8 cellular contexts compared by ENCODE assay signal in the genomic region with DNA sequence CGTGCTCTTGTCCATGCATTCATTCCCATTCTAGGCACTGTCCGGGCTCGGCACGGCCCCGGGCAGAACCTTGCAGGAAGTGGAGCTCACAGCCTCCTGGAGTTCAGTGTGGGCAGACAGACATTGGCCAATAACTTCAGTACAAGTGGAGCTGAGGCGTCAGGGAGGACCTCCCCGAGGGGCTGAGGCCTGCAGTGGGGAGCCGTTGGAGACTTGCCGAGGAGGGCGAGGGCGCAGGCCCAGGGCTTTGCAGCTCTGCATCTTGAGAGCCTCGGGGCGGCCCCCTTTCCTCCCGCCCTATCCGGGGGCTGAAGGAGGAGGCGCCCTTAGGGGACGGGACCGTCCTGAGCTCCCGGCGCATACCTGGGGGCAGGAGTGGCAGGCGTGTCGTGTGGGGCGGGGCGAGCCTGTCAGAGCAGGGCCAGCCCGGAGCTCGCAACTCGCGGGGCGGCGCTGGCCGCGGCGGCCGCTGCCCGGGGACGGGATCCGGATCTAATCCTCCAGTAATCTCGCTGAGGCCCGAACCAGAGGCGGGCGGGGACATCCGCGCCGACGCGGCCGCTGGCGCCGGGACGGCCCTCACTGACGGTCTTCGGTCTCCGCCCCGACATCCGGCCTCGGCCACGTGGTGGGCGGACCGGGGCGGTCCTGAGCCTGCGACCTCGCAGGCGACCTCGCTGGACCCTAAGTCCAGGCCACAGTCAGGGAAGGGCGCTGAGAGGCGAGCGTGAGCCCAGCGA. TPM values are rescaled to one million over a fixed set of nuclear protein-coding genes. Genes with fewer than 3 reads are reported as not detected.
DNase-seq lines count a peak whose midpoint lies in the region; ATAC-seq and TF ChIP-seq lines count a peak whose summit lies in the region.

Gene ACY1 (plus strand): TSS at position 698 of the 740 bp plus-strand sequence. CDS start 530 bp downstream, outside the sequence.

- H4K20me1 ChIP-seq in PC-3 (ENCODE audit: low read length), result no peaks in the 10 kb centered on the region

- TF ChIP-seq CTCF in BE2C (IDR thresholded peaks at IDR 0.05; ENCODE audit: low read depth, low read length) (no peak), PC-3 (conservative IDR thresholded peaks at IDR 0.05; ENCODE audit: low read depth, low read length) (peak; percentile 27; the same call in 1 of the 2 replicates)

- peak; percentile 75 for ATAC-seq in GM18909 (IDR thresholded peaks at IDR 0.05; ENCODE audit: poor library complexity, unreplicated experiment)
- ATAC-seq in HG03139 (IDR thresholded peaks at IDR 0.05; ENCODE audit: unreplicated experiment), result peak; percentile 64
- peak; percentile 86 for ATAC-seq in PC-3
- ATAC-seq in esophagus mucosa, result peak; percentile 84

- H3K36me3 Mint-ChIP-seq in activated T-cell treated with anti-CD3 and anti-CD28 coated beads, Interleukin-2, amount 50 U/mL, for 24 hours (ENCODE audit: low read depth), result peaks cover 27% of the 10 kb centered on the region

- H3K4me1 ChIP-seq in BE2C (no peaks in the 10 kb centered on the region), PC-3 (ENCODE audit: insufficient read depth, low read length) (peaks cover 20% of the 10 kb centered on the region), muscle layer of duodenum (ENCODE audit: control insufficient read depth in 1 of 2, insufficient read depth in 2 of 2, low read length in 2 of 2) (peaks cover 6 to 19% of the 10 kb centered on the region in 2 donors)

- peak within 1 kb of the TSS; percentile 88 for H3K4me2 ChIP-seq in PC-3 (ENCODE audit: low read length)

- DNase-seq in BE2C (peak; percentile 70), PC-3 (peak; percentile 93)
- peak; percentile 87 for DNase-seq in activated T-cell treated with anti-CD3 and anti-CD28 coated beads, Interleukin-2, amount 50 U/mL, for 24 hours
- DNase-seq in stimulated activated CD8-positive, alpha-beta memory T cell treated with anti-CD3 and anti-CD28 coated beads, Interleukin-7, amount 100 ng/mL, for 4 hours (ENCODE audit: low read depth in 2 of 2), result peak; percentile 54 to 71

- H3K27ac ChIP-seq in PC-3 (ENCODE audit: low read length) (peak within 1 kb of the TSS; percentile 79), muscle layer of duodenum (ENCODE audit: low read length) (peak within 1 kb of the TSS; percentile 96)

- peak within 1 kb of the TSS; percentile 89 for H3K9ac ChIP-seq in PC-3 (ENCODE audit: low read length)

- no peaks in the 10 kb centered on the region for H3K27me3 ChIP-seq in BE2C
- no peaks in the 10 kb centered on the region for H3K27me3 ChIP-seq in PC-3 (ENCODE audit: low read length)
- H3K27me3 ChIP-seq in muscle layer of duodenum (ENCODE audit: low read depth, low read length), result no peaks in the 10 kb centered on the region

- CTCF ChIA-PET in PC-3 (lab: Charles Lee), result interaction anchor here (0.5 to 1.9 kb wide), 6 partner anchors 9 to 1646 kb away, joined by 3 to 13 read pairs (median 4); partner anchors contain the start of genes ABHD14B, PCBP4 and RRP9

- H3K27me3 Mint-ChIP-seq in activated T-cell treated with anti-CD3 and anti-CD28 coated beads, Interleukin-2, amount 50 U/mL, for 24 hours, result no peaks in the 10 kb centered on the region

- no peaks in the 10 kb centered on the region for H3K9me3 ChIP-seq in BE2C
- no peaks in the 10 kb centered on the region for H3K9me3 ChIP-seq in PC-3 (ENCODE audit: low read length)
- H3K9me3 ChIP-seq in muscle layer of duodenum (ENCODE audit: control insufficient read depth in 1 of 2, low read length in 2 of 2), result no peaks in the 10 kb centered on the region

- no peaks in the 10 kb centered on the region for H3K9me2 ChIP-seq in PC-3 (replicated peaks; ENCODE audit: low read length)

- peak within 1 kb of the TSS; percentile 59 for H3K4me3 ChIP-seq in BE2C (ENCODE audit: low read depth, low read length)
- peak within 1 kb of the TSS; percentile 64 for H3K4me3 ChIP-seq in PC-3 (ENCODE audit: low read length)
- H3K4me3 ChIP-seq in muscle layer of duodenum (ENCODE audit: low read depth in 1 of 2, low read length in 2 of 2), result peak within 1 kb of the TSS; percentile 71 to 83

- H3K79me2 ChIP-seq in PC-3 (ENCODE audit: low read length), result peaks cover 26% of the 10 kb centered on the region

- H3K4me3 Mint-ChIP-seq in activated T-cell treated with anti-CD3 and anti-CD28 coated beads, Interleukin-2, amount 50 U/mL, for 24 hours, result peak within 1 kb of the TSS; percentile 89

- H2AFZ ChIP-seq in PC-3 (ENCODE audit: low read length), result peak within 1 kb of the TSS; percentile 69

- no peaks in the 10 kb centered on the region for H3F3A ChIP-seq in PC-3 (ENCODE audit: low read length, unreplicated experiment)

- H3K36me3 ChIP-seq in BE2C (no peaks in the 10 kb centered on the region), PC-3 (ENCODE audit: low read depth, low read length) (no peaks in the 10 kb centered on the region), muscle layer of duodenum (ENCODE audit: control insufficient read depth in 1 of 2, insufficient read depth in 2 of 2, low read length in 2 of 2) (peaks cover 0 to 5% of the 10 kb centered on the region in 2 donors)

- intact Hi-C loops in PC-3 (cut with micrococcal nuclease), result loop anchor here (1.0 to 2.0 kb wide), 2 partner anchors 15 to 40 kb away; partner anchors contain the start of gene PARP3

- H3K27ac Mint-ChIP-seq in activated T-cell treated with anti-CD3 and anti-CD28 coated beads, Interleukin-2, amount 50 U/mL, for 24 hours, result peak within 1 kb of the TSS; percentile 95

- POLR2A ChIA-PET in PC-3 (lab: Charles Lee; ENCODE audit: unreplicated experiment), result interaction anchor here (0.5 to 1.3 kb wide), 9 partner anchors 9 to 1815 kb away, joined by 3 to 10 read pairs (median 5); partner anchors contain the start of genes ABHD14B, RPL29 and RRP9

- BruUV-seq in PC-3 (replicated peaks; lab: Mats Ljungman, UMichigan), result no TSS peak

- peaks cover 32% of the 10 kb centered on the region for H3K4me1 Mint-ChIP-seq in activated T-cell treated with anti-CD3 and anti-CD28 coated beads, Interleukin-2, amount 50 U/mL, for 24 hours (ENCODE audit: low read depth)

- no peaks in the 10 kb centered on the region for H3K9me3 Mint-ChIP-seq in activated T-cell treated with anti-CD3 and anti-CD28 coated beads, Interleukin-2, amount 50 U/mL, for 24 hours

RNA-seq across cellular contexts. Expression of gene ACY1, which starts in this region (rescaled TPM):
- 18.6 TPM for polyA plus RNA-seq in BE2C (2012; ENCODE audit: insufficient read depth, insufficient read length, low read depth)
- total RNA-seq in PC-3 (2014; rRNA removed) (71.3 and 113 TPM in 2 replicates), esophagus mucosa (27.4 TPM)

Comparison
In these comparisons a context has a peak if more than half of its experiments do, and no peak if none do; other contexts are left out.
1. Peak in every context shown above with its lines: DNase-seq, ATAC-seq, H3K4me3 ChIP-seq and H3K27ac ChIP-seq.